Comparison of ENCODE assay signal across 2 cellular contexts in the genomic region with DNA sequence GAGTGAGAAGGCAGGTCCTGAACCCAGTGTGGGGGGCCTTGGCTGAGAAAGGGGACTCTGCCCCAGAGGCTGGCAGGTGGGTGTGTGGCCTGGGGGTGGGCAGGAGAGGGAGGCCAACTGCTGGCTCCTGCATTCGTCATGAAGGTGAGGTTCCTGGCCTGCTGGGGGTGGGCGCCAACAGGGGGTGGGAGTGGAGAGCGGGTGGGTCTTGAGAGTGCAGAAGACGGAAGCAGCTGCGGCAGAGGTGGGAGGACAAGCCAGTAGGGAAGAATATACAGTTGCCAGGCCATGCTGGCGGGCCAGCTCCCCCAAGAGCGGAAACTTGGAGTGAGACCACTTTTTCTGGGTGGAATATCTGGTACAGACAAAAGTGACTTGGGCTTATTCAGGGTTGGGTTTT.
TF ChIP-seq lines count a peak whose summit lies in the region.

No MANE protein-coding gene starts in this region.

TF ChIP-seq in GM23338, 12 proteins besides CTCF, POLR2A, EP300 and RAD21 (continued from another document):
- TF ChIP-seq JUNB (IDR thresholded peaks at IDR 0.05; ENCODE audit: unreplicated experiment) (no peak), ZNF114 (CRISPR knock-in tag; IDR thresholded peaks at IDR 0.05) (no peak), ZNF331 (CRISPR knock-in tag; IDR thresholded peaks at IDR 0.05; ENCODE audit: low read depth) (no peak), POLR2AphosphoS5 (IDR thresholded peaks at IDR 0.05; ENCODE audit: low read depth) (no peak)

TF ChIP-seq in WTC11, 78 proteins besides CTCF, POLR2A, EP300 and RAD21:
- TF ChIP-seq, protein P1, sequence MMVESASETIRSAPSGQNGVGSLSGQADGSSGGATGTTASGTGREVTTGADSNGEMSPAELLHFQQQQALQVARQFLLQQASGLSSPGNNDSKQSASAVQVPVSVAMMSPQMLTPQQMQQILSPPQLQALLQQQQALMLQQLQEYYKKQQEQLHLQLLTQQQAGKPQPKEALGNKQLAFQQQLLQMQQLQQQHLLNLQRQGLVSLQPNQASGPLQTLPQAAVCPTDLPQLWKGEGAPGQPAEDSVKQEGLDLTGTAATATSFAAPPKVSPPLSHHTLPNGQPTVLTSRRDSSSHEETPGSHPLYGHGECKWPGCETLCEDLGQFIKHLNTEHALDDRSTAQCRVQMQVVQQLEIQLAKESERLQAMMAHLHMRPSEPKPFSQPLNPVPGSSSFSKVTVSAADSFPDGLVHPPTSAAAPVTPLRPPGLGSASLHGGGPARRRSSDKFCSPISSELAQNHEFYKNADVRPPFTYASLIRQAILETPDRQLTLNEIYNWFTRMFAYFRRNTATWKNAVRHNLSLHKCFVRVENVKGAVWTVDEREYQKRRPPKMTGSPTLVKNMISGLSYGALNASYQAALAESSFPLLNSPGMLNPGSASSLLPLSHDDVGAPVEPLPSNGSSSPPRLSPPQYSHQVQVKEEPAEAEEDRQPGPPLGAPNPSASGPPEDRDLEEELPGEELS (CRISPR knock-in tag; IDR thresholded peaks at IDR 0.05), result no peak
- TF ChIP-seq ZNF232 (CRISPR knock-in tag; IDR thresholded peaks at IDR 0.05) (no peak), CREM (CRISPR knock-in tag; IDR thresholded peaks at IDR 0.05) (no peak), RORB (CRISPR knock-in tag; IDR thresholded peaks at IDR 0.05) (no peak), ZNF423 (CRISPR knock-in tag; IDR thresholded peaks at IDR 0.05) (no peak), ESRRA (CRISPR knock-in tag; IDR thresholded peaks at IDR 0.05; ENCODE audit: borderline replicate concordance) (no peak), PRDM15 (CRISPR knock-in tag; IDR thresholded peaks at IDR 0.05) (no peak), ZNF671 (CRISPR knock-in tag; IDR thresholded peaks at IDR 0.05) (no peak), GTF2I (CRISPR knock-in tag; conservative IDR thresholded peaks at IDR 0.05) (no peak), ATF1 (CRISPR knock-in tag; IDR thresholded peaks at IDR 0.05) (no peak)
- TF ChIP-seq, protein P2, sequence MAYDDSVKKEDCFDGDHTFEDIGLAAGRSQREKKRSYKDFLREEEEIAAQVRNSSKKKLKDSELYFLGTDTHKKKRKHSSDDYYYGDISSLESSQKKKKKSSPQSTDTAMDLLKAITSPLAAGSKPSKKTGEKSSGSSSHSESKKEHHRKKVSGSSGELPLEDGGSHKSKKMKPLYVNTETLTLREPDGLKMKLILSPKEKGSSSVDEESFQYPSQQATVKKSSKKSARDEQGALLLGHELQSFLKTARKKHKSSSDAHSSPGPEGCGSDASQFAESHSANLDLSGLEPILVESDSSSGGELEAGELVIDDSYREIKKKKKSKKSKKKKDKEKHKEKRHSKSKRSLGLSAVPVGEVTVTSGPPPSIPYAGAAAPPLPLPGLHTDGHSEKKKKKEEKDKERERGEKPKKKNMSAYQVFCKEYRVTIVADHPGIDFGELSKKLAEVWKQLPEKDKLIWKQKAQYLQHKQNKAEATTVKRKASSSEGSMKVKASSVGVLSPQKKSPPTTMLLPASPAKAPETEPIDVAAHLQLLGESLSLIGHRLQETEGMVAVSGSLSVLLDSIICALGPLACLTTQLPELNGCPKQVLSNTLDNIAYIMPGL (CRISPR knock-in tag; IDR thresholded peaks at IDR 0.05), result no peak
- TF ChIP-seq, protein P3, sequence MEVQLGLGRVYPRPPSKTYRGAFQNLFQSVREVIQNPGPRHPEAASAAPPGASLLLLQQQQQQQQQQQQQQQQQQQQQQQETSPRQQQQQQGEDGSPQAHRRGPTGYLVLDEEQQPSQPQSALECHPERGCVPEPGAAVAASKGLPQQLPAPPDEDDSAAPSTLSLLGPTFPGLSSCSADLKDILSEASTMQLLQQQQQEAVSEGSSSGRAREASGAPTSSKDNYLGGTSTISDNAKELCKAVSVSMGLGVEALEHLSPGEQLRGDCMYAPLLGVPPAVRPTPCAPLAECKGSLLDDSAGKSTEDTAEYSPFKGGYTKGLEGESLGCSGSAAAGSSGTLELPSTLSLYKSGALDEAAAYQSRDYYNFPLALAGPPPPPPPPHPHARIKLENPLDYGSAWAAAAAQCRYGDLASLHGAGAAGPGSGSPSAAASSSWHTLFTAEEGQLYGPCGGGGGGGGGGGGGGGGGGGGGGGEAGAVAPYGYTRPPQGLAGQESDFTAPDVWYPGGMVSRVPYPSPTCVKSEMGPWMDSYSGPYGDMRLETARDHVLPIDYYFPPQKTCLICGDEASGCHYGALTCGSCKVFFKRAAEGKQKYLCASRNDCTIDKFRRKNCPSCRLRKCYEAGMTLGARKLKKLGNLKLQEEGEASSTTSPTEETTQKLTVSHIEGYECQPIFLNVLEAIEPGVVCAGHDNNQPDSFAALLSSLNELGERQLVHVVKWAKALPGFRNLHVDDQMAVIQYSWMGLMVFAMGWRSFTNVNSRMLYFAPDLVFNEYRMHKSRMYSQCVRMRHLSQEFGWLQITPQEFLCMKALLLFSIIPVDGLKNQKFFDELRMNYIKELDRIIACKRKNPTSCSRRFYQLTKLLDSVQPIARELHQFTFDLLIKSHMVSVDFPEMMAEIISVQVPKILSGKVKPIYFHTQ (CRISPR knock-in tag; IDR thresholded peaks at IDR 0.05), result no peak
